Comparison of ENCODE assay signal across 11 cellular contexts in genomic region chr1:184860985-184861754, GRCh38.
A peak's percentile ranks its signal among the peaks of the same experiment; 100 is the strongest.
DNase-seq lines count a peak whose midpoint lies in the region; ATAC-seq and TF ChIP-seq lines count a peak whose summit lies in the region.
"Had no signal": no experiment of that assay in that cellular context is flagged by ENCODE, and none has a peak within 500 bp of the region (broad histone marks: within the 10 kb centered on the region; RNA-seq: fewer than 3 reads in every experiment).

No MANE protein-coding gene starts in this region.

- H3K27ac Mint-ChIP-seq in activated naive CD8-positive, alpha-beta T cell treated with anti-CD3 and anti-CD28 coated beads, Interleukin-2, amount 50 U/mL, for 24 hours, result no peak overlapping the region
- no peak overlapping the region for H3K27ac Mint-ChIP-seq in activated naive CD4-positive, alpha-beta T cell treated with anti-CD3 and anti-CD28 coated beads, Interleukin-2, amount 50 U/mL, for 72 hours

- peaks cover 26% of the 10 kb centered on the region for H3K4me1 Mint-ChIP-seq in activated naive CD8-positive, alpha-beta T cell treated with anti-CD3 and anti-CD28 coated beads, Interleukin-2, amount 50 U/mL, for 24 hours
- H3K4me1 Mint-ChIP-seq: brain had no signal

- no peaks in the 10 kb centered on the region for H3K27me3 ChIP-seq in left ventricle myocardium inferior (ENCODE audit: low read depth)
- no peaks in the 10 kb centered on the region for H3K27me3 ChIP-seq in PC-9 (ENCODE audit: insufficient read depth, low read depth)

- BruUV-seq in PC-9 (replicated peaks; lab: Mats Ljungman, UMichigan), result no TSS peak

- peak overlapping the region; percentile 52 for H3K27ac ChIP-seq in left ventricle myocardium inferior (replicated peaks)
- no peak overlapping the region for H3K27ac ChIP-seq in PC-9

- no peaks in the 10 kb centered on the region for H4K20me1 ChIP-seq in PC-9 (ENCODE audit: insufficient read depth)

- ATAC-seq in GM18867 (IDR thresholded peaks at IDR 0.05; ENCODE audit: unreplicated experiment), result peak; percentile 91
- ATAC-seq in GM21717 (IDR thresholded peaks at IDR 0.05; ENCODE audit: unreplicated experiment), result peak; percentile 86
- ATAC-seq in HG03565 (IDR thresholded peaks at IDR 0.05; ENCODE audit: unreplicated experiment), result peak; percentile 47
- ATAC-seq in activated naive CD8-positive, alpha-beta T cell treated with anti-CD3 and anti-CD28 coated beads, Interleukin-2, amount 50 U/mL, for 24 hours, result no peak
- ATAC-seq in activated naive CD4-positive, alpha-beta T cell treated with anti-CD3 and anti-CD28 coated beads, Interleukin-2, amount 50 U/mL, for 72 hours, result no peak

- CTCF ChIA-PET in PC-9 (lab: Charles Lee), result no interaction called here

- H3K27me3 Mint-ChIP-seq in activated naive CD8-positive, alpha-beta T cell treated with anti-CD3 and anti-CD28 coated beads, Interleukin-2, amount 50 U/mL, for 24 hours, result peaks cover 7% of the 10 kb centered on the region
- H3K27me3 Mint-ChIP-seq: naive B cell had no signal

- H3K36me3 ChIP-seq in left ventricle myocardium inferior, result no peaks in the 10 kb centered on the region
- no peaks in the 10 kb centered on the region for H3K36me3 ChIP-seq in PC-9 (ENCODE audit: low read depth)

- peaks cover 8% of the 10 kb centered on the region for H3K36me3 Mint-ChIP-seq in activated naive CD8-positive, alpha-beta T cell treated with anti-CD3 and anti-CD28 coated beads, Interleukin-2, amount 50 U/mL, for 24 hours (ENCODE audit: low read depth)
- peaks cover 0 to 12% of the 10 kb centered on the region in 2 donors for H3K36me3 Mint-ChIP-seq in activated naive CD4-positive, alpha-beta T cell treated with anti-CD3 and anti-CD28 coated beads, Interleukin-2, amount 50 U/mL, for 72 hours
- H3K36me3 Mint-ChIP-seq: brain, naive B cell had no signal

- no peak for DNase-seq in left ventricle myocardium inferior
- no peak for DNase-seq in A172 (ENCODE audit: low spot score)
- DNase-seq in activated naive CD8-positive, alpha-beta T cell treated with anti-CD3 and anti-CD28 coated beads, Interleukin-2, amount 50 U/mL, for 24 hours, result no peak
- no peak for DNase-seq in PC-9
- DNase-seq in activated naive CD4-positive, alpha-beta T cell treated with anti-CD3 and anti-CD28 coated beads, Interleukin-2, amount 50 U/mL, for 72 hours (ENCODE audit: low spot score in 2 of 2), result no peak
- DNase-seq: activated CD4-positive, alpha-beta T cell treated with anti-CD3 and anti-CD28 coated beads for 48 hours; naive B cell had no signal

- no peaks in the 10 kb centered on the region for H3F3A ChIP-seq in PC-9 (ENCODE audit: insufficient read depth, low read depth)

- H3K4me3 ChIP-seq in left ventricle myocardium inferior (no peak overlapping the region), PC-9 (no peak overlapping the region)

- intact Hi-C loops in left ventricle myocardium inferior (cut with micrococcal nuclease) (no loop called here), PC-9 (cut with micrococcal nuclease; ENCODE audit: unreplicated experiment) (no loop called here)

- peaks cover 6% of the 10 kb centered on the region for H3K9me3 Mint-ChIP-seq in activated naive CD8-positive, alpha-beta T cell treated with anti-CD3 and anti-CD28 coated beads, Interleukin-2, amount 50 U/mL, for 24 hours
- H3K9me3 Mint-ChIP-seq in activated naive CD4-positive, alpha-beta T cell treated with anti-CD3 and anti-CD28 coated beads, Interleukin-2, amount 50 U/mL, for 72 hours, result peaks cover 3% of the 10 kb centered on the region in 2 donors

- POLR2A ChIA-PET in PC-9 (lab: Charles Lee; ENCODE audit: unreplicated experiment), result no interaction called here

- H3K9me2 ChIP-seq in PC-9 (ENCODE audit: insufficient read depth), result no peaks in the 10 kb centered on the region

- no peak overlapping the region for H2AFZ ChIP-seq in PC-9

- H3K4me2 ChIP-seq in PC-9, result no peak overlapping the region

- no peaks in the 10 kb centered on the region for H3K79me2 ChIP-seq in PC-9 (ENCODE audit: low read depth)

- H3K4me1 ChIP-seq in left ventricle myocardium inferior, result peaks cover 66% of the 10 kb centered on the region
- no peaks in the 10 kb centered on the region for H3K4me1 ChIP-seq in PC-9 (replicated peaks; ENCODE audit: insufficient read depth)

- no peak overlapping the region for H3K4me3 Mint-ChIP-seq in activated naive CD8-positive, alpha-beta T cell treated with anti-CD3 and anti-CD28 coated beads, Interleukin-2, amount 50 U/mL, for 24 hours
- H3K4me3 Mint-ChIP-seq: brain, naive B cell had no signal

- H3K9me3 ChIP-seq in left ventricle myocardium inferior (replicated peaks) (no peaks in the 10 kb centered on the region), PC-9 (ENCODE audit: insufficient read depth, low read depth) (no peaks in the 10 kb centered on the region)

- TF ChIP-seq CTCF in left ventricle myocardium inferior (IDR thresholded peaks at IDR 0.05; ENCODE audit: borderline replicate concordance) (no peak), PC-9 (conservative IDR thresholded peaks at IDR 0.05) (no peak)

Comparison
In these comparisons a context has a peak if more than half of its experiments do, and no peak if none do; other contexts are left out.
1. ATAC-seq: peak in GM18867 (single experiment), GM21717 (single experiment) and HG03565 (single experiment); none in activated naive CD8-positive, alpha-beta T cell treated with anti-CD3 and anti-CD28 coated beads, Interleukin-2, amount 50 U/mL, for 24 hours (single experiment) and activated naive CD4-positive, alpha-beta T cell treated with anti-CD3 and anti-CD28 coated beads, Interleukin-2, amount 50 U/mL, for 72 hours (0 of 2).